ENCODE assay signal across 24 cellular contexts in genomic region chr9:107523539-107523938, GRCh38.
"Had no signal": no experiment of that assay in that cellular context is flagged by ENCODE, and none has a peak within 500 bp of the region (broad histone marks: within the 10 kb centered on the region; RNA-seq: fewer than 3 reads in every experiment).

No MANE protein-coding gene starts in this region.

- H3K27me3 Mint-ChIP-seq: effector memory CD8-positive, alpha-beta T cell had no signal

- H3K27ac ChIP-seq: epithelial cell of prostate, esophagus squamous epithelium, gastrocnemius medialis, heart left ventricle, hepatocyte, left lung, lower lobe of right lung had no signal

- H3K36me3 Mint-ChIP-seq: immature natural killer cell, mesothelial cell of epicardium had no signal

- H3K4me1 ChIP-seq: colonic mucosa, esophagus squamous epithelium, gastrocnemius medialis, heart left ventricle, left lung, lower lobe of right lung had no signal

- DNase-seq: colonic mucosa; cortex of kidney; effector CD8-positive, alpha-beta T cell; effector memory CD8-positive, alpha-beta T cell; endodermal cell; erythroblast; esophagus squamous epithelium; foreskin fibroblast; foreskin melanocyte; gastrocnemius medialis; heart left ventricle; hypothalamus; immature natural killer cell; left cardiac atrium; left lung; left ventricle myocardium superior; lower lobe of right lung; mesenchymal stem cell; mucosa of descending colon had no signal

- H3K4me3 Mint-ChIP-seq: dendritic cell treated with granulocyte-macrophage colony-stimulating factor and Interleukin-4, amounts not matched to agents 40 ng/mL and 50 ng/mL, for 4 days; effector memory CD8-positive, alpha-beta T cell; endodermal cell; immature natural killer cell; mesothelial cell of epicardium had no signal

- H3K27me3 ChIP-seq: colonic mucosa, esophagus squamous epithelium, gastrocnemius medialis, heart left ventricle, hepatocyte, left lung had no signal

- H3K4me1 Mint-ChIP-seq: endodermal cell, immature natural killer cell, mesothelial cell of epicardium had no signal

- H2AFZ ChIP-seq: hepatocyte had no signal

- H3K27ac Mint-ChIP-seq: dendritic cell treated with granulocyte-macrophage colony-stimulating factor and Interleukin-4, amounts not matched to agents 40 ng/mL and 50 ng/mL, for 4 days; effector memory CD8-positive, alpha-beta T cell; endodermal cell; immature natural killer cell; mesothelial cell of epicardium had no signal

- H3K9me3 Mint-ChIP-seq: dendritic cell treated with granulocyte-macrophage colony-stimulating factor and Interleukin-4, amounts not matched to agents 40 ng/mL and 50 ng/mL, for 4 days had no signal

- ATAC-seq: effector memory CD8-positive, alpha-beta T cell; esophagus mucosa; gastrocnemius medialis; heart left ventricle; left cardiac atrium; left lung; left ventricle myocardium superior; lower lobe of right lung had no signal

- H3K9me3 ChIP-seq: colonic mucosa, esophagus squamous epithelium, gastrocnemius medialis, heart left ventricle, left lung, lower lobe of right lung, mucosa of descending colon had no signal

- H3K4me2 ChIP-seq: hepatocyte had no signal

- H3K4me3 ChIP-seq: colonic mucosa, esophagus squamous epithelium, gastrocnemius medialis, heart left ventricle, hepatocyte, left lung, lower lobe of right lung, mucosa of descending colon had no signal

- H3K79me2 ChIP-seq: hepatocyte had no signal

- H3K36me3 ChIP-seq: colonic mucosa, esophagus squamous epithelium, gastrocnemius medialis, heart left ventricle, left lung, lower lobe of right lung had no signal
